Comparison of ENCODE assay signal across 14 cellular contexts in the genomic region with DNA sequence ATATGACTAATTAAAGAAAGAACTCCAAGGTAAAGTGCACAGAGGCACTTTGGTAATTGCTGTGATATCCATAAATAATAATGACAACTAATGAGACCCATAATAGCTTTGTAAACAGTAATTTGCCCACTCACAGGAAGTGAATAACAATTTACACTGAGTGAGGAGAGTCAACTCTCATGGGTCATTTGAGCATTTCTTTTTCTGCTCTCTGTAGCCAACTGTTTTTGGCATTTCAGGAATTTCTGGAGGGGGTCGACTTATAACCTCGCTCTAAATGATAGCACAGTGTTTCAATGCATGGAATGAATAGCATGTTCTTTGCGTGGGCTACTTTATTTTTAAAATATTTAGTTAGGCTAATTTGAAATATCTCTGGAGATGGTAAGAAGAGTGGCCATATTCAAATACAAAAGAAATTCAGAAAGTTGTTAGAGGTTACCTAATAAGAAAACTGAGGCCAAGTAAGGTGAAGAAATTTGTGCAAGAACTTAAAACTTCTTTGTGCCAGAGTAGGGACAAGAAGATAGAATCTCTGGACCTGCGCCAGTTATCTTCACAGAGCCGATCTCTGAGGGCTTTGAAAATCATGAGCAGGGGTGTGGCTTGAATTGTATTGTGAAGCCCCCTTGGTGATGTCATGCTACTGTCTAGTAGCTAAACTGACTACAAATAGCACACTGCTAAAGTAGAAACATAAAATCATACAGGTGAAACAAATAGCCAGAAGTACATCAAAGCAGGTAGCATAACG.
DNase-seq lines count a peak whose midpoint lies in the region; ATAC-seq and TF ChIP-seq lines count a peak whose summit lies in the region.
"Had no signal": no experiment of that assay in that cellular context is flagged by ENCODE, and none has a peak within 500 bp of the region (broad histone marks: within the 10 kb centered on the region; RNA-seq: fewer than 3 reads in every experiment).

No MANE protein-coding gene starts in this region.

- DNase-seq in DMS 273 (lab: John Stamatoyannopoulos, UW; ENCODE audit: unreplicated experiment) = peak; percentile 3
- no peak for DNase-seq in DMS 273 treated with DMSO at 0.1 percent for 48 hours (lab: John Stamatoyannopoulos, UW)
- DNase-seq in NCI-H446 treated with DMSO at 0.1 percent for 48 hours (lab: John Stamatoyannopoulos, UW) = peak; percentile 6
- DNase-seq in choroid plexus epithelial cell (ENCODE audit: low read depth) = peak; percentile 66
- no peak for DNase-seq in progenitor cell of endocrine pancreas (ENCODE audit: low spot score, unreplicated experiment)
- no peak for DNase-seq in activated naive CD8-positive, alpha-beta T cell treated with anti-CD3 and anti-CD28 coated beads, Interleukin-2, amount 50 U/mL, for 24 hours
- DNase-seq: anterior cingulate cortex; kidney; MG63; natural killer cell; stimulated activated CD4-positive, alpha-beta T cell treated with anti-CD3 and anti-CD28 coated beads, Interleukin-12 subunit alpha, Interleukin-12 subunit beta, amount 100 ng/mL, for 4 hours; testis had no signal

- H3K36me3 Mint-ChIP-seq in progenitor cell of endocrine pancreas (ENCODE audit: insufficient read depth) = no peaks in the 10 kb centered on the region
- no peaks in the 10 kb centered on the region for H3K36me3 Mint-ChIP-seq in activated naive CD8-positive, alpha-beta T cell treated with anti-CD3 and anti-CD28 coated beads, Interleukin-2, amount 50 U/mL, for 24 hours (ENCODE audit: low read depth)
- H3K36me3 Mint-ChIP-seq: natural killer cell had no signal

- TF ChIP-seq CTCF in choroid plexus epithelial cell (conservative IDR thresholded peaks at IDR 0.05; ENCODE audit: low read depth, low read length) (no peak), progenitor cell of endocrine pancreas (IDR thresholded peaks at IDR 0.05; ENCODE audit: unreplicated experiment) (no peak)

- ATAC-seq in HG03139 (IDR thresholded peaks at IDR 0.05; ENCODE audit: unreplicated experiment) (no peak), SK-N-SH treated with all-trans-retinoic acid at 6 μM for 48 hours (no peak)
- no peak for ATAC-seq in activated naive CD8-positive, alpha-beta T cell treated with anti-CD3 and anti-CD28 coated beads, Interleukin-2, amount 50 U/mL, for 24 hours
- ATAC-seq: natural killer cell had no signal

- H3K4me3 ChIP-seq in choroid plexus epithelial cell (ENCODE audit: low read depth, low read length) = no peak overlapping the region
- H3K4me3 ChIP-seq: MG63, testis had no signal

- H3K9me3 Mint-ChIP-seq in progenitor cell of endocrine pancreas (ENCODE audit: low read depth) = peaks cover 4% of the 10 kb centered on the region
- H3K9me3 Mint-ChIP-seq in activated naive CD8-positive, alpha-beta T cell treated with anti-CD3 and anti-CD28 coated beads, Interleukin-2, amount 50 U/mL, for 24 hours = no peaks in the 10 kb centered on the region

- peaks cover 18% of the 10 kb centered on the region for H3K4me1 Mint-ChIP-seq in progenitor cell of endocrine pancreas (ENCODE audit: low read depth)
- H3K4me1 Mint-ChIP-seq in activated naive CD8-positive, alpha-beta T cell treated with anti-CD3 and anti-CD28 coated beads, Interleukin-2, amount 50 U/mL, for 24 hours = no peaks in the 10 kb centered on the region
- H3K4me1 Mint-ChIP-seq: natural killer cell had no signal

- H3K27ac Mint-ChIP-seq in progenitor cell of endocrine pancreas = peak overlapping the region; percentile 3
- no peak overlapping the region for H3K27ac Mint-ChIP-seq in activated naive CD8-positive, alpha-beta T cell treated with anti-CD3 and anti-CD28 coated beads, Interleukin-2, amount 50 U/mL, for 24 hours
- H3K27ac Mint-ChIP-seq: natural killer cell had no signal

- H3K27me3 Mint-ChIP-seq in progenitor cell of endocrine pancreas = no peaks in the 10 kb centered on the region
- peaks cover 5% of the 10 kb centered on the region for H3K27me3 Mint-ChIP-seq in activated naive CD8-positive, alpha-beta T cell treated with anti-CD3 and anti-CD28 coated beads, Interleukin-2, amount 50 U/mL, for 24 hours

- no peak overlapping the region for H3K4me3 Mint-ChIP-seq in progenitor cell of endocrine pancreas (ENCODE audit: low read depth)
- H3K4me3 Mint-ChIP-seq in activated naive CD8-positive, alpha-beta T cell treated with anti-CD3 and anti-CD28 coated beads, Interleukin-2, amount 50 U/mL, for 24 hours = no peak overlapping the region
- H3K4me3 Mint-ChIP-seq: natural killer cell had no signal

TF ChIP-seq in SK-N-SH treated with all-trans-retinoic acid at 6 μM for 48 hours, 23 proteins besides CTCF, POLR2A, EP300 and RAD21:
- TF ChIP-seq PPARA (CRISPR knock-in tag; IDR thresholded peaks at IDR 0.05; ENCODE audit: borderline replicate concordance) = no peak
- TF ChIP-seq RARB (CRISPR knock-in tag; IDR thresholded peaks at IDR 0.05) = no peak
- no peak for TF ChIP-seq SNAI2 (CRISPR knock-in tag; IDR thresholded peaks at IDR 0.05)

Comparison
In these comparisons a context has a peak if more than half of its experiments do, and no peak if none do; other contexts are left out.
1. DNase-seq: peak in DMS 273 (single experiment), NCI-H446 treated with DMSO at 0.1 percent for 48 hours (single experiment) and choroid plexus epithelial cell (single experiment); none in DMS 273 treated with DMSO at 0.1 percent for 48 hours (single experiment), progenitor cell of endocrine pancreas (single experiment) and activated naive CD8-positive, alpha-beta T cell treated with anti-CD3 and anti-CD28 coated beads, Interleukin-2, amount 50 U/mL, for 24 hours (single experiment).